8 cellular contexts compared by ENCODE assay signal in genomic region chr12:47725893-47726292, GRCh38. TPM values are rescaled to one million over a fixed set of nuclear protein-coding genes. Genes with fewer than 3 reads are reported as not detected.
DNase-seq lines count a peak whose midpoint lies in the region; ATAC-seq and TF ChIP-seq lines count a peak whose summit lies in the region.

No MANE protein-coding gene starts in this region.

- ATAC-seq in GM18907 (IDR thresholded peaks at IDR 0.05; ENCODE audit: unreplicated experiment) (peak; percentile 74), HG02763 (IDR thresholded peaks at IDR 0.05; ENCODE audit: unreplicated experiment) (peak; percentile 76)

- no peaks in the 10 kb centered on the region for H3K36me3 Mint-ChIP-seq in osteocyte (ENCODE audit: unreplicated experiment)
- peaks cover 39 to 44% of the 10 kb centered on the region in 2 donors for H3K36me3 Mint-ChIP-seq in CD14-positive monocyte

- no peak for TF ChIP-seq POLR2A in erythroblast (IDR thresholded peaks at IDR 0.05; ENCODE audit: low read length)

- CTCF ChIA-PET in RWPE1 (lab: Yijun Ruan, JAX): interaction anchor here (0.5 to 0.6 kb wide), 2 partner anchors 16 to 421 kb away, joined by 4 read pairs; no protein-coding TSS in a partner anchor

- no peak overlapping the region for H3K4me3 Mint-ChIP-seq in osteocyte (ENCODE audit: unreplicated experiment)
- H3K4me3 Mint-ChIP-seq in CD14-positive monocyte: no peak overlapping the region

- intact Hi-C loops in CD14-positive monocyte (cut with micrococcal nuclease): no loop called here

- H3K9me3 Mint-ChIP-seq in osteocyte (ENCODE audit: unreplicated experiment): no peaks in the 10 kb centered on the region
- H3K9me3 Mint-ChIP-seq in CD14-positive monocyte: peaks cover 0 to 2% (median 0%) of the 10 kb centered on the region in 7 donors

- no peak overlapping the region for H3K27ac ChIP-seq in RWPE1

- peaks cover 37% of the 10 kb centered on the region for H3K4me1 Mint-ChIP-seq in osteocyte (ENCODE audit: unreplicated experiment)
- H3K4me1 Mint-ChIP-seq in CD14-positive monocyte: peaks cover 15% of the 10 kb centered on the region

- H3K27ac Mint-ChIP-seq in osteocyte (ENCODE audit: unreplicated experiment) (peak overlapping the region; percentile 44), CD14-positive monocyte (peak overlapping the region in 1 of 7 donors; percentile 37)

- H3K27me3 Mint-ChIP-seq in osteocyte (ENCODE audit: unreplicated experiment): no peaks in the 10 kb centered on the region
- H3K27me3 Mint-ChIP-seq in CD14-positive monocyte (ENCODE audit: low read depth in 3 of 3): peaks cover 4 to 13% (median 4%) of the 10 kb centered on the region in 3 donors

- no peak for TF ChIP-seq CTCF in RWPE1 (conservative IDR thresholded peaks at IDR 0.05; ENCODE audit: low read depth)
- TF ChIP-seq CTCF in osteocyte (IDR thresholded peaks at IDR 0.05): no peak
- TF ChIP-seq CTCF in CD14-positive monocyte (IDR thresholded peaks at IDR 0.05): no peak

- POLR2A ChIA-PET in RWPE1 (lab: Yijun Ruan, JAX; ENCODE audit: low non-redundant PET): no interaction called here

- peak; percentile 36 for DNase-seq in RWPE1 (ENCODE audit: low spot score)
- DNase-seq in osteocyte (ENCODE audit: extremely low spot score, unreplicated experiment): no peak
- no peak for DNase-seq in CD14-positive monocyte (ENCODE audit: low spot score)
- no peak for DNase-seq in erythroblast (lab: John Stamatoyannopoulos, UW)
- DNase-seq in activated CD4-positive, alpha-beta T cell treated with anti-CD3 and anti-CD28 coated beads for 1 hour: no peak
- DNase-seq in NCI-H2107 treated with DMSO at 0.1 percent for 48 hours (lab: John Stamatoyannopoulos, UW; ENCODE audit: unreplicated experiment): no peak

RNA-seq across cellular contexts. Expression of gene ENDOU, which starts 0.6 kb away (rescaled TPM):
- total RNA-seq in osteocyte: not detected in 2 replicates
- under 1 TPM in 1 of 2 donors, not detected in 1; 0.40 TPM for polyA plus RNA-seq in CD14-positive monocyte

RNA-seq across cellular contexts. Expression of gene RPAP3, which starts 20.1 kb away (rescaled TPM):
- 28.7 and 33.4 TPM in 2 replicates for total RNA-seq in osteocyte
- 10 to 100 TPM; 19.0 to 20.6 TPM for polyA plus RNA-seq in CD14-positive monocyte

RNA-seq across cellular contexts. Expression of gene RAPGEF3, which starts 32.8 kb away (rescaled TPM):
- total RNA-seq in osteocyte: 1.2 and 1.9 TPM in 2 replicates
- under 1 TPM; 0.08 to 0.60 TPM for polyA plus RNA-seq in CD14-positive monocyte

RNA-seq across cellular contexts. Expression of gene SLC48A1, which starts 47.1 kb away (rescaled TPM):
- total RNA-seq in osteocyte: 21.2 and 21.6 TPM in 2 replicates
- 10 to 100 TPM; 15.8 to 19.6 TPM for polyA plus RNA-seq in CD14-positive monocyte
